36 cellular contexts compared by ENCODE assay signal in genomic region chr1:217360510-217360909, GRCh38.
DNase-seq lines count a peak whose midpoint lies in the region; ATAC-seq, FAIRE-seq and TF ChIP-seq lines count a peak whose summit lies in the region.
"Had no signal": no experiment of that assay in that cellular context is flagged by ENCODE, and none has a peak within 500 bp of the region (broad histone marks: within the 10 kb centered on the region; RNA-seq: fewer than 3 reads in every experiment).

No MANE protein-coding gene starts in this region.

- H3K27ac Mint-ChIP-seq in CD4-positive, alpha-beta memory T cell = no peak overlapping the region
- H3K27ac Mint-ChIP-seq: B cell; CD14-positive monocyte; CD4-positive, alpha-beta T cell; CD4-positive, CD25-positive, alpha-beta regulatory T cell; CD8-positive, alpha-beta memory T cell; CD8-positive, alpha-beta T cell had no signal

- no peaks in the 10 kb centered on the region for H3K36me3 ChIP-seq in HepG2 (replicated peaks in 1 of 2; ENCODE audit: control insufficient read depth in 1 of 2, insufficient read depth in 2 of 2, low read length in 2 of 2)
- no peaks in the 10 kb centered on the region for H3K36me3 ChIP-seq in right lobe of liver
- no peaks in the 10 kb centered on the region for H3K36me3 ChIP-seq in IMR-90 (ENCODE audit: control insufficient read depth, insufficient read depth, low read length)
- H3K36me3 ChIP-seq in K562 (ENCODE audit: control insufficient read depth, insufficient read depth, low read length) = no peaks in the 10 kb centered on the region
- H3K36me3 ChIP-seq in esophagus muscularis mucosa = no peaks in the 10 kb centered on the region
- H3K36me3 ChIP-seq in CD4-positive, alpha-beta memory T cell (ENCODE audit: insufficient read depth, low read length) = no peaks in the 10 kb centered on the region
- no peaks in the 10 kb centered on the region for H3K36me3 ChIP-seq in left lung
- H3K36me3 ChIP-seq: BE2C; BLaER1; BLaER1 treated with 17β-estradiol and CSF1 and Interleukin-3, amounts not matched to agents 10 nM and 100 nM had no signal

- no peak for TF ChIP-seq EP300 in HepG2 (IDR thresholded peaks at IDR 0.05; ENCODE audit: low read depth in 2 of 2, low read length in 2 of 2)
- no peak for TF ChIP-seq EP300 in HepG2 (CRISPR knock-in tag; IDR thresholded peaks at IDR 0.05; ENCODE audit: borderline replicate concordance)
- TF ChIP-seq EP300 in K562 (IDR thresholded peaks at IDR 0.05; ENCODE audit: low read length) = no peak
- TF ChIP-seq EP300 in esophagus muscularis mucosa (IDR thresholded peaks at IDR 0.05) = no peak

- no peaks in the 10 kb centered on the region for H3K4me1 Mint-ChIP-seq in CD4-positive, alpha-beta memory T cell
- H3K4me1 Mint-ChIP-seq: B cell; CD14-positive monocyte; CD4-positive, CD25-positive, alpha-beta regulatory T cell; CD8-positive, alpha-beta memory T cell had no signal

- H3K9me3 Mint-ChIP-seq in CD4-positive, alpha-beta memory T cell = peaks cover 0 to 5% (median 1%) of the 10 kb centered on the region in 8 donors
- H3K9me3 Mint-ChIP-seq: CD4-positive, alpha-beta T cell had no signal

- no peaks in the 10 kb centered on the region for H3K36me3 Mint-ChIP-seq in CD4-positive, alpha-beta memory T cell
- H3K36me3 Mint-ChIP-seq: CD14-positive monocyte; CD4-positive, CD25-positive, alpha-beta regulatory T cell; CD8-positive, alpha-beta memory T cell; CD8-positive, alpha-beta T cell had no signal

- H3K27ac ChIP-seq in HepG2 (ENCODE audit: extremely low read length, insufficient read depth, low read length) (no peak overlapping the region), right lobe of liver (no peak overlapping the region), IMR-90 (ENCODE audit: insufficient read depth, low read length) (no peak overlapping the region), K562 (ENCODE audit: extremely low read depth, low read depth, low read length) (no peak overlapping the region), esophagus muscularis mucosa (replicated peaks in 1 of 4) (no peak overlapping the region), left lung (no peak overlapping the region)
- H3K27ac ChIP-seq in CD4-positive, alpha-beta memory T cell (ENCODE audit: low read depth, low read length) = no peak overlapping the region
- H3K27ac ChIP-seq: 22Rv1; A549; BLaER1; BLaER1 treated with 17β-estradiol and CSF1 and Interleukin-3, amounts not matched to agents 10 nM and 100 nM; C4-2B had no signal

- no peaks in the 10 kb centered on the region for H3K79me2 ChIP-seq in HepG2 (ENCODE audit: insufficient read depth, low read length)
- H3K79me2 ChIP-seq in K562 (ENCODE audit: control insufficient read depth, insufficient read depth, low read length) = no peaks in the 10 kb centered on the region

- H2BK20ac ChIP-seq in IMR-90 (ENCODE audit: low read depth, low read length) = no peak overlapping the region

- no peak overlapping the region for H3K56ac ChIP-seq in IMR-90 (ENCODE audit: extremely low read depth, insufficient read depth, low read length)

- FAIRE-seq in HepG2 (lab: Jason Lieb, UNC) (no peak), K562 (lab: Jason Lieb, UNC) (no peak)
- FAIRE-seq: A204.1, A549, D721Med had no signal

- TF ChIP-seq CTCF in HepG2 (CRISPR knock-in tag; IDR thresholded peaks at IDR 0.05) = no peak
- no peak for TF ChIP-seq CTCF in right lobe of liver (IDR thresholded peaks at IDR 0.05)
- TF ChIP-seq CTCF in IMR-90 (conservative IDR thresholded peaks at IDR 0.05; ENCODE audit: low read depth, low read length) = no peak
- TF ChIP-seq CTCF in K562 (IDR thresholded peaks at IDR 0.05 in 2 of 3, conservative IDR thresholded peaks at IDR 0.05 in 1 of 3; ENCODE audit: insufficient read depth in 2 of 3, low read depth in 1 of 3, low read length in 3 of 3) = no peak
- no peak for TF ChIP-seq CTCF in esophagus muscularis mucosa (IDR thresholded peaks at IDR 0.05)
- TF ChIP-seq CTCF in left lung (IDR thresholded peaks at IDR 0.05) = no peak

- CTCF ChIA-PET in HepG2 (lab: Yijun Ruan, JAX; ENCODE audit: low intra/inter-chr PET ratio, low total read pairs) (no interaction called here), IMR-90 (lab: Yijun Ruan, JAX) (interaction anchor here (0.5 kb wide), 1 partner anchor 478 kb away, joined by 3 read pairs; no protein-coding TSS in a partner anchor), K562 (lab: Yijun Ruan, JAX; ENCODE audit: low intra/inter-chr PET ratio) (no interaction called here)
- CTCF ChIA-PET in CD4-positive, alpha-beta memory T cell (lab: Charles Lee; ENCODE audit: partially characterized antibody) = no interaction called here

- 54% methylated on average over 4 of the region's 4 CpGs for WGBS in HepG2 (ENCODE audit: low lambda C conversion rate)
- 72% methylated on average over 4 of the region's 4 CpGs for WGBS in right lobe of liver (ENCODE audit: insufficient coverage, low coverage, low lambda C conversion rate, missing lambda C conversion rate)
- no CpG with 5 or more reads among the region's 4 CpGs for WGBS in IMR-90 (ENCODE audit: extremely low coverage in 2 of 2, insufficient read length in 1 of 2), 2 experiments
- WGBS in K562 (ENCODE audit: insufficient coverage, low coverage, missing lambda C conversion rate) = 6% methylated on average over 4 of the region's 4 CpGs
- WGBS in esophagus muscularis mucosa = 90% methylated on average over 4 of the region's 4 CpGs

- no peak overlapping the region for H3K23ac ChIP-seq in IMR-90 (ENCODE audit: low read depth, low read length)

- H3K27me3 ChIP-seq in HepG2 (ENCODE audit: control insufficient read depth in 1 of 2, insufficient read depth in 2 of 2, low read length in 2 of 2) = no peaks in the 10 kb centered on the region; a peak in 1 of 5 replicates
- no peaks in the 10 kb centered on the region for H3K27me3 ChIP-seq in right lobe of liver
- H3K27me3 ChIP-seq in IMR-90 (ENCODE audit: control insufficient read depth, insufficient read depth, low read length) = no peaks in the 10 kb centered on the region
- H3K27me3 ChIP-seq in K562 (ENCODE audit: control insufficient read depth in 2 of 2, insufficient read depth in 2 of 2, low read length in 2 of 2) = no peaks in the 10 kb centered on the region
- no peaks in the 10 kb centered on the region for H3K27me3 ChIP-seq in esophagus muscularis mucosa
- H3K27me3 ChIP-seq in CD4-positive, alpha-beta memory T cell (ENCODE audit: insufficient read depth, low read length) = no peaks in the 10 kb centered on the region
- H3K27me3 ChIP-seq in left lung = no peaks in the 10 kb centered on the region
- H3K27me3 ChIP-seq: BLaER1; BLaER1 treated with 17β-estradiol and CSF1 and Interleukin-3, amounts not matched to agents 10 nM and 100 nM had no signal

- POLR2A ChIA-PET in HepG2 (lab: Yijun Ruan, JAX) = no interaction called here
- POLR2A ChIA-PET in IMR-90 (lab: Charles Lee; ENCODE audit: unreplicated experiment) = no interaction called here
- POLR2A ChIA-PET in K562 (lab: Yijun Ruan, JAX) = no interaction called here
- POLR2A ChIA-PET in CD4-positive, alpha-beta memory T cell (lab: Charles Lee; ENCODE audit: partially characterized antibody) = no interaction called here

- H2BK5ac ChIP-seq in IMR-90 (ENCODE audit: low read depth, low read length, poor library complexity, severe bottlenecking) = no peak overlapping the region

- H3K27me3 Mint-ChIP-seq in CD4-positive, alpha-beta memory T cell = no peaks in the 10 kb centered on the region
- H3K27me3 Mint-ChIP-seq: B cell; CD4-positive, alpha-beta T cell; CD4-positive, CD25-positive, alpha-beta regulatory T cell had no signal

- H2AK9ac ChIP-seq in IMR-90 (replicated peaks; ENCODE audit: low read depth, low read length, poor library complexity) = no peak overlapping the region

- H3K79me1 ChIP-seq in IMR-90 (ENCODE audit: low read depth in 1 of 2, low read length in 2 of 2) = no peaks in the 10 kb centered on the region

- H3K9me3 ChIP-seq in HepG2 (ENCODE audit: low read length) (no peaks in the 10 kb centered on the region), right lobe of liver (no peaks in the 10 kb centered on the region), IMR-90 (ENCODE audit: control insufficient read depth, insufficient read depth, low read length) (no peaks in the 10 kb centered on the region), K562 (replicated peaks; ENCODE audit: control insufficient read depth, insufficient read depth, low read depth, low read length) (no peaks in the 10 kb centered on the region), esophagus muscularis mucosa (no peaks in the 10 kb centered on the region), left lung (no peaks in the 10 kb centered on the region)
- H3K9me3 ChIP-seq in CD4-positive, alpha-beta memory T cell (ENCODE audit: control insufficient read depth in 1 of 2, low read length in 2 of 2) = no peaks in the 10 kb centered on the region
- H3K9me3 ChIP-seq: A549; BE2C; BLaER1; BLaER1 treated with 17β-estradiol and CSF1 and Interleukin-3, amounts not matched to agents 10 nM and 100 nM; Caco-2 had no signal

- H3K14ac ChIP-seq in IMR-90 (replicated peaks; ENCODE audit: low read depth, low read length) = no peak overlapping the region

- ATAC-seq in HepG2 = no peak
- ATAC-seq in right lobe of liver = no peak
- no peak for ATAC-seq in IMR-90 (ENCODE audit: low read depth)
- no peak for ATAC-seq in K562
- no peak for ATAC-seq in HG02970 (IDR thresholded peaks at IDR 0.05; ENCODE audit: low FRiP score, unreplicated experiment)
- ATAC-seq in left lung = no peak
- ATAC-seq: A549; CD8-positive, alpha-beta T cell had no signal

- H2BK15ac ChIP-seq in IMR-90 (ENCODE audit: low read depth, low read length) = no peak overlapping the region

- in situ Hi-C loops in HepG2 (cut with HindIII; ENCODE audit: extremely low pct_ligation_motif_present, low pct_unique_long_range_greater_than_20kb) = no loop called here
- in situ Hi-C loops in IMR-90 (cut with MboI; ENCODE audit: low sequenced_read_pairs) = no loop called here
- in situ Hi-C loops in K562 (cut with MboI) = no loop called here

- no peak overlapping the region for H3K18ac ChIP-seq in IMR-90 (ENCODE audit: low read depth, low read length)

- intact Hi-C loops in HepG2 (cut with micrococcal nuclease; ENCODE audit: unreplicated experiment) (no loop called here), right lobe of liver (cut with DNase I) (no loop called here), IMR-90 (cut with micrococcal nuclease) (no loop called here), K562 (cut with micrococcal nuclease) (no loop called here), esophagus muscularis mucosa (cut with DNase I) (no loop called here), left lung (cut with DNase I) (no loop called here)
- intact Hi-C loops in CD4-positive, alpha-beta memory T cell (cut with micrococcal nuclease) = no loop called here

- H2AFZ ChIP-seq in HepG2 (ENCODE audit: low read length) = no peak overlapping the region
- no peak overlapping the region for H2AFZ ChIP-seq in IMR-90 (replicated peaks; ENCODE audit: low read length, poor library complexity)
- no peak overlapping the region for H2AFZ ChIP-seq in K562 (ENCODE audit: low read depth, low read length)

- no peak overlapping the region for H2AK5ac ChIP-seq in IMR-90 (ENCODE audit: low read depth, low read length)

- no peak overlapping the region for H2BK120ac ChIP-seq in IMR-90 (ENCODE audit: low read depth, low read length)

- H3K9ac ChIP-seq in HepG2 (ENCODE audit: insufficient read depth, low read depth, low read length) = no peak overlapping the region
- no peak overlapping the region for H3K9ac ChIP-seq in IMR-90 (ENCODE audit: low read depth, low read length)
- H3K9ac ChIP-seq in K562 (ENCODE audit: insufficient read depth in 1 of 2, low read depth in 2 of 2, low read length in 2 of 2) = no peak overlapping the region
- H3K9ac ChIP-seq: BLaER1; BLaER1 treated with 17β-estradiol and CSF1 and Interleukin-3, amounts not matched to agents 10 nM and 100 nM had no signal

- TF ChIP-seq RAD21 in HepG2 (CRISPR knock-in tag; IDR thresholded peaks at IDR 0.05) = no peak
- TF ChIP-seq RAD21 in IMR-90 (IDR thresholded peaks at IDR 0.05; ENCODE audit: low read length) = no peak
- TF ChIP-seq RAD21 in K562 (CRISPR knock-in tag; conservative IDR thresholded peaks at IDR 0.05 in 1 of 2, IDR thresholded peaks at IDR 0.05 in 1 of 2) = no peak

- H3K4me3 ChIP-seq in HepG2 (replicated peaks in 1 of 3; ENCODE audit: insufficient read depth in 1 of 3, low read depth in 2 of 3, low read length in 3 of 3) (no peak overlapping the region), right lobe of liver (no peak overlapping the region), IMR-90 (ENCODE audit: insufficient read depth, low read depth, low read length) (no peak overlapping the region), K562 (no peak overlapping the region), esophagus muscularis mucosa (no peak overlapping the region), left lung (no peak overlapping the region)
- H3K4me3 ChIP-seq in CD4-positive, alpha-beta memory T cell (ENCODE audit: low read length in 2 of 2) = no peak overlapping the region
- H3K4me3 ChIP-seq: A549; BLaER1; BLaER1 treated with 17β-estradiol and CSF1 and Interleukin-3, amounts not matched to agents 10 nM and 100 nM had no signal

- H4K91ac ChIP-seq in IMR-90 (ENCODE audit: insufficient read depth, low read depth, low read length) = no peak overlapping the region

- dilution Hi-C loops in IMR-90 (cut with HindIII; ENCODE audit: low sequenced_read_pairs, unreplicated experiment) = no loop called here

- H3K4me3 Mint-ChIP-seq in CD4-positive, alpha-beta memory T cell = no peak overlapping the region
- H3K4me3 Mint-ChIP-seq: B cell; CD14-positive monocyte; CD4-positive, alpha-beta T cell; CD4-positive, CD25-positive, alpha-beta regulatory T cell; CD8-positive, alpha-beta memory T cell; CD8-positive, alpha-beta T cell had no signal

- H3K4me1 ChIP-seq in HepG2 (ENCODE audit: insufficient read depth, low read length) (no peaks in the 10 kb centered on the region), right lobe of liver (no peaks in the 10 kb centered on the region), IMR-90 (ENCODE audit: control insufficient read depth, insufficient read depth, low read length) (0 out of 2 replicates have a peak, but pooled peaks cover 2% of the 10 kb centered on the region), K562 (replicated peaks in 1 of 2; ENCODE audit: control insufficient read depth in 2 of 2, insufficient read depth in 2 of 2, low read length in 2 of 2) (no peaks in the 10 kb centered on the region), esophagus muscularis mucosa (no peaks in the 10 kb centered on the region), left lung (no peaks in the 10 kb centered on the region)
- no peaks in the 10 kb centered on the region for H3K4me1 ChIP-seq in CD4-positive, alpha-beta memory T cell (ENCODE audit: insufficient read depth, low read length)
- H3K4me1 ChIP-seq: A549; BE2C; BLaER1; BLaER1 treated with 17β-estradiol and CSF1 and Interleukin-3, amounts not matched to agents 10 nM and 100 nM had no signal

- DNase-seq in HepG2 (ENCODE audit: low spot score) = no peak
- no peak for DNase-seq in right lobe of liver
- no peak for DNase-seq in IMR-90
- no peak for DNase-seq in K562 (ENCODE audit: extremely low read depth in 1 of 4, low spot score in 3 of 4)
- DNase-seq in esophagus muscularis mucosa (ENCODE audit: extremely low spot score) = peak; percentile 74
- DNase-seq in CD4-positive, alpha-beta memory T cell = no peak
- DNase-seq in left lung = no peak
- DNase-seq: 8988T; ACHN; AML-193; BE2C; C1 segment of cervical spinal cord; Caco-2; Calu3; CD4-positive, alpha-beta T cell; CD4-positive, CD25-positive, alpha-beta regulatory T cell; CD8-positive, alpha-beta memory T cell; CD8-positive, alpha-beta T cell; COR-L47; DMS 273 treated with DMSO at 0.1 percent for 48 hours; DMS153; DMS53; DMS79; DMS79 treated with DMSO at 0.1 percent for 48 hours; DND-41; EL had no signal

- H3K9me1 ChIP-seq in IMR-90 (ENCODE audit: insufficient read depth, low read length) = no peaks in the 10 kb centered on the region
- H3K9me1 ChIP-seq in K562 (ENCODE audit: control insufficient read depth, insufficient read depth, low read length) = no peaks in the 10 kb centered on the region

- BruUV-seq in HepG2 (replicated peaks; lab: Mats Ljungman, UMichigan) (no TSS peak), IMR-90 (replicated peaks; lab: Mats Ljungman, UMichigan) (no TSS peak), K562 (replicated peaks; lab: Mats Ljungman, UMichigan) (no TSS peak)

- H3K4me2 ChIP-seq in HepG2 (ENCODE audit: low read depth, low read length) (no peak overlapping the region), IMR-90 (ENCODE audit: low read depth, low read length) (no peak overlapping the region), K562 (ENCODE audit: insufficient read depth, low read length) (no peak overlapping the region)
- H3K4me2 ChIP-seq: A549; BLaER1; BLaER1 treated with 17β-estradiol and CSF1 and Interleukin-3, amounts not matched to agents 10 nM and 100 nM had no signal

- TF ChIP-seq POLR2A in HepG2 (IDR thresholded peaks at IDR 0.05; ENCODE audit: insufficient read depth in 1 of 2, low read depth in 2 of 2, low read length in 2 of 2) = no peak
- TF ChIP-seq POLR2A in right lobe of liver (IDR thresholded peaks at IDR 0.05) = no peak
- TF ChIP-seq POLR2A in IMR-90 (IDR thresholded peaks at IDR 0.05; ENCODE audit: low read depth, low read length) = no peak
- TF ChIP-seq POLR2A in K562 (conservative IDR thresholded peaks at IDR 0.05) = no peak
- TF ChIP-seq POLR2A in esophagus muscularis mucosa (IDR thresholded peaks at IDR 0.05; ENCODE audit: low read depth) = no peak

- H4K8ac ChIP-seq in IMR-90 (ENCODE audit: low read depth in 2 of 2, low read length in 2 of 2) = no peak overlapping the region

- no peak overlapping the region for H4K5ac ChIP-seq in IMR-90 (ENCODE audit: low read depth, low read length)

- H3K4ac ChIP-seq in IMR-90 (ENCODE audit: low read depth, low read length) = no peak overlapping the region

- no peaks in the 10 kb centered on the region for H4K20me1 ChIP-seq in HepG2 (ENCODE audit: insufficient read depth, low read length)
- H4K20me1 ChIP-seq in IMR-90 (ENCODE audit: insufficient read depth, low read length) = no peaks in the 10 kb centered on the region
- no peaks in the 10 kb centered on the region for H4K20me1 ChIP-seq in K562 (replicated peaks; ENCODE audit: control insufficient read depth, insufficient read depth, low read length)
- H4K20me1 ChIP-seq: BLaER1; BLaER1 treated with 17β-estradiol and CSF1 and Interleukin-3, amounts not matched to agents 10 nM and 100 nM had no signal

Comparison
In these comparisons a context has a peak if more than half of its experiments do, and no peak if none do; other contexts are left out.
1. Of the 241 proteins assayed by ChIP-seq in both HepG2 and K562: peak only in HepG2: none; only in K562: none; in both: CEBPB; in neither: 240.